Comparison of ENCODE assay signal across 9 cellular contexts in the genomic region with DNA sequence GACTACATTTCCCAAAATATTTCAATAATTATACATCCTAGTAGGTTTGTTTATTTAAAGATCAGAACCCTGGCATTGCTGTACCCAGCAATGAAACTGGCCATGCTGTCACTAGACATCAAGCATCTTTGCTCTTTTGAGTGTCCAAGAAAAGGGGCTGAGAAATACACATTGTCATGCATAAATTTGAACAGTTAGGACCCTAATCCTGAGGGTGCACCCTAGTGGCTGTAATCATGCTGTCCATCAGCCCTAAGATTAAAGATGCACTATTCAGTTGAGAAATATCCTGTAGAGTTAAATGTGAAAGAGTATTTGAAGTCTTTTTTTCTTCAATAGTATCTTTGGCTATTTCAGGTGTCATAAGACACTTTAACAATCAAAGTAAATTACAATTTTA.
DNase-seq lines count a peak whose midpoint lies in the region; ATAC-seq, FAIRE-seq and TF ChIP-seq lines count a peak whose summit lies in the region.
"Had no signal": no experiment of that assay in that cellular context is flagged by ENCODE, and none has a peak within 500 bp of the region (broad histone marks: within the 10 kb centered on the region; RNA-seq: fewer than 3 reads in every experiment).

No MANE protein-coding gene starts in this region.

- no peak for TF ChIP-seq POLR2A in GM12892 (IDR thresholded peaks at IDR 0.05; ENCODE audit: low read depth, low read length)

- POLR2A ChIA-PET in RWPE1 (lab: Yijun Ruan, JAX; ENCODE audit: low non-redundant PET) = no interaction called here

- peak; percentile 27; the same call in 1 of the 2 replicates for TF ChIP-seq CTCF in RWPE1 (conservative IDR thresholded peaks at IDR 0.05; ENCODE audit: low read depth)
- TF ChIP-seq CTCF in fibroblast of lung (conservative IDR thresholded peaks at IDR 0.05 in 1 of 2, IDR thresholded peaks at IDR 0.05 in 1 of 2; ENCODE audit: low read depth in 1 of 2, low read length in 2 of 2) = peak; percentile 42 to 52

- FAIRE-seq in GM12892 (lab: Jason Lieb, UNC) = peak; percentile 21

- H2AFZ ChIP-seq in fibroblast of lung (ENCODE audit: low read length) = no peak overlapping the region

- no peak overlapping the region for H3K4me3 ChIP-seq in fibroblast of lung (replicated peaks in 1 of 4; ENCODE audit: control extremely low read depth in 1 of 4, insufficient read depth in 1 of 4, low read depth in 3 of 4, low read length in 4 of 4)

- no peaks in the 10 kb centered on the region for H4K20me1 ChIP-seq in fibroblast of lung (ENCODE audit: control insufficient read depth, extremely low read depth, insufficient read depth, low read length)

- H3K4me1 ChIP-seq in fibroblast of lung (ENCODE audit: control insufficient read depth, extremely low read depth, insufficient read depth, low read length) = no peaks in the 10 kb centered on the region

- H3K27ac ChIP-seq in RWPE1 = no peak overlapping the region
- no peak overlapping the region for H3K27ac ChIP-seq in fibroblast of lung (ENCODE audit: insufficient read depth, low read length)

- peaks cover 14% of the 10 kb centered on the region for H3K36me3 ChIP-seq in fibroblast of lung (ENCODE audit: control insufficient read depth, insufficient read depth, low read length)

- no peak overlapping the region for H3K4me2 ChIP-seq in fibroblast of lung (ENCODE audit: extremely low read depth, insufficient read depth, low read length)

- no peak for ATAC-seq in HG02938 (IDR thresholded peaks at IDR 0.05; ENCODE audit: unreplicated experiment)

- H3K79me2 ChIP-seq in fibroblast of lung (ENCODE audit: control insufficient read depth, insufficient read depth, low read length) = no peaks in the 10 kb centered on the region

- CTCF ChIA-PET in RWPE1 (lab: Yijun Ruan, JAX) = interaction anchor here (0.7 to 1.1 kb wide), 2 partner anchors 10 to 60 kb away, joined by 3 to 4 read pairs; no protein-coding TSS in a partner anchor

- no peaks in the 10 kb centered on the region for H3K9me3 ChIP-seq in fibroblast of lung (ENCODE audit: control insufficient read depth, insufficient read depth, low read depth, low read length)

- intact Hi-C loops in cardiac septum (cut with DNase I) = loop anchor here (5.0 kb wide), 1 partner anchor 108 kb away; a partner anchor contains a TSS

- no peaks in the 10 kb centered on the region for H3K27me3 ChIP-seq in fibroblast of lung (ENCODE audit: control insufficient read depth, insufficient read depth, low read length)

- H3K9ac ChIP-seq in fibroblast of lung (ENCODE audit: insufficient read depth, low read length) = no peak overlapping the region

- DNase-seq in Ammon's horn (ENCODE audit: low spot score) (peak; percentile 25), GM12892 (ENCODE audit: insufficient read length) (no peak), RWPE1 (ENCODE audit: low spot score) (no peak), fibroblast of lung (ENCODE audit: low read depth in 2 of 2) (peak in 1 of 2 donors; percentile 39), GM03348 (ENCODE audit: low spot score) (no peak), cardiac septum (ENCODE audit: low spot score) (no peak)
- no peak for DNase-seq in activated CD4-positive, CD25-positive, alpha-beta regulatory T cell (lab: John Stamatoyannopoulos, UW)
- DNase-seq: activated T-cell treated with anti-CD3 and anti-CD28 coated beads for 4 hours had no signal
